8 cellular contexts compared by ENCODE assay signal in the genomic region with DNA sequence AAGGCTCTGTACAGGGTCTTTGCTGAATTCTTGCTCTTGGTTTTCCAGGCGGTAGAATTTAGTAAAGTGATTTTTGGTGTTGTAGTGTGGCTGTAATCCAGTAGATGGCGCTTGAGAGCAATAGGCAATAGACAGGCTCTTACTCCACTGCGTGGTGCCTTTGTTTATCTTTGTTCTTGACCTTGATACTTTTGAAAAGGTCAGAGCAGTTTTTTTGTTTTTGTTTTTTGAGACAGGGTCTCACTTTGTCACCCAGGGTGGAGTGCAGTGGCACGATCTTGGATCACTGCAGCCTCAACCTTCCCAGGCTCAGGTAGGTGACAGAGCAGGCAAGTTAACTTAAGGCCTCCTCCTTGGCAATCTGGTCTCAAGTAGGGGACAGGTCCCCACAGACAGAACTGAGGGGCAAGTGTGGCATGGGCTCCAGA. TPM values are rescaled to one million over a fixed set of nuclear protein-coding genes. Genes with fewer than 3 reads are reported as not detected.
DNase-seq lines count a peak whose midpoint lies in the region; ATAC-seq, FAIRE-seq and TF ChIP-seq lines count a peak whose summit lies in the region.

No MANE protein-coding gene starts in this region.

- H3K27ac ChIP-seq in fibroblast of lung (ENCODE audit: insufficient read depth, low read length) (no peak overlapping the region), pancreas (no peak overlapping the region)

- H2AFZ ChIP-seq in fibroblast of lung (ENCODE audit: low read length): no peak overlapping the region

- H4K20me1 ChIP-seq in fibroblast of lung (ENCODE audit: control insufficient read depth, extremely low read depth, insufficient read depth, low read length): no peaks in the 10 kb centered on the region

- H3K4me3 ChIP-seq in AG09309 (ENCODE audit: control insufficient read depth, low read depth, low read length) (no peak overlapping the region), fibroblast of lung (replicated peaks in 1 of 4; ENCODE audit: control extremely low read depth in 1 of 4, insufficient read depth in 1 of 4, low read depth in 3 of 4, low read length in 4 of 4) (no peak overlapping the region), pancreas (no peak overlapping the region)

- intact Hi-C loops in pancreas (cut with DNase I): no loop called here

- FAIRE-seq in GM12891 (lab: Jason Lieb, UNC) (peak; percentile 76), pancreas (lab: Jason Lieb, UNC) (peak; percentile 32)

- peak; percentile 56 to 90 (median 84) for ATAC-seq in pancreas

- no peaks in the 10 kb centered on the region for H3K27me3 ChIP-seq in fibroblast of lung (ENCODE audit: control insufficient read depth, insufficient read depth, low read length)
- H3K27me3 ChIP-seq in pancreas: peaks cover 0 to 9% (median 5%) of the 10 kb centered on the region in 4 donors

- 0 to 1% methylated on average over 4 of the region's 4 CpGs for WGBS in pancreas, 2 donors

- peak; percentile 83 for TF ChIP-seq CTCF in AG09309 (IDR thresholded peaks at IDR 0.05; ENCODE audit: control insufficient read depth, insufficient read depth, low read depth, low read length, missing control alignments)
- peak; percentile 65 to 84 for TF ChIP-seq CTCF in fibroblast of lung (conservative IDR thresholded peaks at IDR 0.05 in 1 of 2, IDR thresholded peaks at IDR 0.05 in 1 of 2; ENCODE audit: low read depth in 1 of 2, low read length in 2 of 2)
- peak; percentile 55 to 83 (median 76) for TF ChIP-seq CTCF in pancreas (IDR thresholded peaks at IDR 0.05)

- H3K79me2 ChIP-seq in fibroblast of lung (ENCODE audit: control insufficient read depth, insufficient read depth, low read length): no peaks in the 10 kb centered on the region

- no peak overlapping the region for H3K9ac ChIP-seq in fibroblast of lung (ENCODE audit: insufficient read depth, low read length)

- H3K9me3 ChIP-seq in fibroblast of lung (ENCODE audit: control insufficient read depth, insufficient read depth, low read depth, low read length) (no peaks in the 10 kb centered on the region), pancreas (no peaks in the 10 kb centered on the region)

- no peak for DNase-seq in AG09309 (ENCODE audit: low read depth)
- peak; percentile 46 for DNase-seq in GM12891 (ENCODE audit: insufficient read length, low spot score)
- DNase-seq in NCI-H82 (lab: John Stamatoyannopoulos, UW): peak; percentile 52
- peak; percentile 27 for DNase-seq in activated T-cell treated with anti-CD3 and anti-CD28 coated beads for 1 hour (ENCODE audit: low read depth)
- DNase-seq in fibroblast of lung (ENCODE audit: low read depth in 2 of 2): peak in 1 of 2 donors; percentile 33
- DNase-seq in pancreas: peak in 1 of 6 donors; percentile 42
- DNase-seq in NCI-H2081 treated with DMSO at 0.1 percent for 48 hours (lab: John Stamatoyannopoulos, UW): no peak
- no peak for DNase-seq in pons (ENCODE audit: low spot score)

- TF ChIP-seq POLR2A in GM12891 (IDR thresholded peaks at IDR 0.05; ENCODE audit: low read depth, low read length): no peak

- no peak overlapping the region for H3K4me2 ChIP-seq in fibroblast of lung (ENCODE audit: extremely low read depth, insufficient read depth, low read length)

- H3K36me3 ChIP-seq in fibroblast of lung (ENCODE audit: control insufficient read depth, insufficient read depth, low read length): no peaks in the 10 kb centered on the region
- H3K36me3 ChIP-seq in pancreas: no peaks in the 10 kb centered on the region

- H3K4me1 ChIP-seq in fibroblast of lung (ENCODE audit: control insufficient read depth, extremely low read depth, insufficient read depth, low read length) (no peaks in the 10 kb centered on the region), pancreas (no peaks in the 10 kb centered on the region)

TF ChIP-seq in GM12891, 5 proteins besides CTCF, POLR2A, EP300 and RAD21:
- TF ChIP-seq POU2F2 (IDR thresholded peaks at IDR 0.05; ENCODE audit: low read depth, low read length) (no peak), TAF1 (IDR thresholded peaks at IDR 0.05; ENCODE audit: low read depth, low read length) (no peak), SPI1 (IDR thresholded peaks at IDR 0.05; ENCODE audit: low read depth, low read length) (no peak), PAX5 (IDR thresholded peaks at IDR 0.05; ENCODE audit: insufficient read depth, low read length, severe bottlenecking) (no peak), POLR2AphosphoS5 (IDR thresholded peaks at IDR 0.05; ENCODE audit: low read depth, low read length) (no peak)

RNA-seq across cellular contexts. Expression of gene LILRA5, which starts 12.2 kb away (rescaled TPM):
- polyA plus RNA-seq in GM12891 (2012; ENCODE audit: low read depth, missing spikeins): not detected
- not detected in 2 replicates for total RNA-seq in fibroblast of lung
- not detected in 2 replicates for polyA plus RNA-seq in fibroblast of lung
- polyA plus RNA-seq in fibroblast of lung (2012): not detected in 2 replicates
- not detected in 2 replicates for polyA minus RNA-seq in fibroblast of lung (ENCODE audit: low replicate concordance)
- 1 to 10 TPM in 2 of 6 donors, under 1 TPM in 4; 0.20 to 1.7 (median 0.51) TPM for total RNA-seq in pancreas
- polyA plus RNA-seq in pancreas: 1 to 10 TPM in 1 of 2 donors, under 1 TPM in 1; 0.34 to 1.1 TPM

RNA-seq across cellular contexts. Expression of gene LILRA4, which starts 13.8 kb away (rescaled TPM):
- polyA plus RNA-seq in GM12891 (2012; ENCODE audit: low read depth, missing spikeins): 0.09 TPM
- total RNA-seq in fibroblast of lung (not detected in 2 replicates), pancreas (1 to 10 TPM in 1 of 6 donors, under 1 TPM in 1, not detected in 4; 0.24 to 2.4 TPM)
- polyA plus RNA-seq in fibroblast of lung (not detected in 2 replicates), pancreas (not detected)
- not detected in 2 replicates for polyA plus RNA-seq in fibroblast of lung (2012)
- polyA minus RNA-seq in fibroblast of lung (ENCODE audit: low replicate concordance): not detected in 2 replicates

RNA-seq across cellular contexts. Expression of gene LAIR1, which starts 39.5 kb away (rescaled TPM):
- polyA plus RNA-seq in GM12891 (2012; ENCODE audit: low read depth, missing spikeins): 0.03 TPM
- not detected in 2 replicates for total RNA-seq in fibroblast of lung
- not detected in 2 replicates for polyA plus RNA-seq in fibroblast of lung
- not detected in 2 replicates for polyA plus RNA-seq in fibroblast of lung (2012)
- not detected in 2 replicates for polyA minus RNA-seq in fibroblast of lung (ENCODE audit: low replicate concordance)
- 10 to 100 TPM in 2 of 6 donors, 1 to 10 TPM in 3, under 1 TPM in 1; 0.69 to 33.1 (median 4.8) TPM for total RNA-seq in pancreas
- 1 to 10 TPM; 1.7 to 3.1 TPM for polyA plus RNA-seq in pancreas

RNA-seq across cellular contexts. Expression of gene LILRB2, which starts 44.3 kb away (rescaled TPM):
- polyA plus RNA-seq in GM12891 (2012; ENCODE audit: low read depth, missing spikeins): 0.46 TPM
- total RNA-seq in fibroblast of lung (not detected in 2 replicates), pancreas (1 to 10 TPM in 3 of 6 donors, under 1 TPM in 3; 0.19 to 3.9 (median 1.2) TPM)
- polyA plus RNA-seq in fibroblast of lung (not detected in 2 replicates), pancreas (1 to 10 TPM; 1.4 to 1.6 TPM)
- polyA plus RNA-seq in fibroblast of lung (2012): not detected in 2 replicates
- polyA minus RNA-seq in fibroblast of lung (ENCODE audit: low replicate concordance): not detected in 2 replicates

Comparison
In these comparisons a context has a peak if more than half of its experiments do, and no peak if none do; other contexts are left out.
1. DNase-seq: peak in GM12891 (single experiment), NCI-H82 (single experiment) and activated T-cell treated with anti-CD3 and anti-CD28 coated beads for 1 hour (single experiment); none in AG09309 (single experiment), NCI-H2081 treated with DMSO at 0.1 percent for 48 hours (single experiment) and pons (single experiment).
2. Peak in every context shown above with its lines, with median percentiles within 50 percentile points of each other: CTCF ChIP-seq.